Comparison of ENCODE assay signal across 14 cellular contexts in genomic region chr11:134521452-134522289, GRCh38.
"Had no signal": no experiment of that assay in that cellular context is flagged by ENCODE, and none has a peak within 500 bp of the region (broad histone marks: within the 10 kb centered on the region; RNA-seq: fewer than 3 reads in every experiment).

No MANE protein-coding gene starts in this region.

- H3K9me3 Mint-ChIP-seq: activated CD4-positive, alpha-beta memory T cell treated with anti-CD3 and anti-CD28 coated beads for 36 hours; activated T-cell treated with anti-CD3 and anti-CD28 coated beads, Interleukin-2, amount 50 U/mL, for 24 hours had no signal

- H3K27me3 ChIP-seq: ovary had no signal

- H3K9me3 ChIP-seq: ovary, SK-N-SH, tibial artery had no signal

- ATAC-seq: esophagus mucosa, left ventricle myocardium superior, T-cell had no signal

- H3K4me3 ChIP-seq: coronary artery, ovary, tibial artery had no signal

- H3K36me3 Mint-ChIP-seq: activated CD4-positive, alpha-beta memory T cell treated with anti-CD3 and anti-CD28 coated beads for 36 hours; stimulated activated effector memory CD8-positive, alpha-beta T cell treated with anti-CD3 and anti-CD28 coated beads, Interleukin-12 subunit alpha, Interleukin-12 subunit beta, amount 100 ng/mL, for 72 hours; T-cell had no signal

- H3K27ac Mint-ChIP-seq: activated CD4-positive, alpha-beta memory T cell treated with anti-CD3 and anti-CD28 coated beads for 36 hours; activated T-cell treated with anti-CD3 and anti-CD28 coated beads, Interleukin-2, amount 50 U/mL, for 24 hours; stimulated activated effector memory CD8-positive, alpha-beta T cell treated with anti-CD3 and anti-CD28 coated beads, Interleukin-12 subunit alpha, Interleukin-12 subunit beta, amount 100 ng/mL, for 72 hours; T-cell had no signal

- H3K27me3 Mint-ChIP-seq: activated T-cell treated with anti-CD3 and anti-CD28 coated beads, Interleukin-2, amount 50 U/mL, for 24 hours had no signal

- DNase-seq: activated CD4-positive, alpha-beta memory T cell treated with anti-CD3 and anti-CD28 coated beads for 36 hours; activated naive CD4-positive, alpha-beta T cell treated with anti-CD3 and anti-CD28 coated beads, Interleukin-2, amount 50 U/mL, for 16 hours; activated T-cell treated with anti-CD3 and anti-CD28 coated beads, Interleukin-2, amount 50 U/mL, for 24 hours; caudate nucleus; hippocampal formation; left ventricle myocardium superior; mesendoderm; ovary; SK-N-SH; T-cell; tibial artery had no signal

- H3K4me1 Mint-ChIP-seq: stimulated activated effector memory CD8-positive, alpha-beta T cell treated with anti-CD3 and anti-CD28 coated beads, Interleukin-12 subunit alpha, Interleukin-12 subunit beta, amount 100 ng/mL, for 72 hours; T-cell had no signal

- H3K27ac ChIP-seq: coronary artery, ovary, tibial artery had no signal

- H3K4me1 ChIP-seq: tibial artery had no signal

- H3K4me3 Mint-ChIP-seq: activated CD4-positive, alpha-beta memory T cell treated with anti-CD3 and anti-CD28 coated beads for 36 hours; activated T-cell treated with anti-CD3 and anti-CD28 coated beads, Interleukin-2, amount 50 U/mL, for 24 hours; stimulated activated effector memory CD8-positive, alpha-beta T cell treated with anti-CD3 and anti-CD28 coated beads, Interleukin-12 subunit alpha, Interleukin-12 subunit beta, amount 100 ng/mL, for 72 hours; T-cell had no signal

- H3K36me3 ChIP-seq: ovary, tibial artery had no signal
